In the genomic region with DNA sequence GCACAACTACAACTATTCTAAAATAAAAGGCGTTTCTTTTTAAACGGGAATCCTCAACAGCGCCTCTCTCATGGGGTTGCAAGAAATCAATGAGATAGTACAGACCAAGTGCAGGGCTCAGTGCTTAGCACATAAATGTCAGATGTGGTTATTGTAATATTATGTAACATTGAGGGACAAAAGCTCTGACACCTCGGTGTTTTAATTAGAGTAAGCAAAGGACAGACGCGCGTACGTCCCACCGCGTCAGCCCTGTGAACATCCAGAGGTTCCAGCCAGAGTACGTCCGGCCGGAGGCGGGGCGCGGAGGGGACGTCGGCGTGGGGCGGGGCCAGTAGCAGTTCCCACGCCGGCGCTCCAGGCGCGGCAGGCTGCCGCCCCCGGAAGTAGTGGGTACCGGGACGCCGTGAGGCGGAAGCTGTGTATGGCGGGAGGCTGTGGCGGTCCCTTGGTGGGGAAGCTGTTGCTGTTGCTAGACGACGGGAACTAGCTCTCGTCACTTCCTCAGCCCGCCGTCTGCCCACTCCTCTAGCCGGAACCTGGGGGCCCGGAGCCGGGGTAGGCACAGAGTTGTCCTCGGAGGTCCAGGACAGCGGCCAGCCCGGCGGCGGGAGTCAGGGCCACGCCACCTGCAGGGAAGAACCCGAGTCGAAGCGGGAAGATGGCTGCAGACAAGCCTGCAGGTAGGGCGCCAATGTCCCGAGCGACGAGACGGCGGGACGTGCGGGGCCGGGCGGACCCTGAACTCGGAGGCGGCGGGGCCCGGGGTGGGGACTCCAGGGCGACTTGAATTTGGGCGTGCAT, we compare ENCODE assay signal across 8 cellular contexts. TPM values are rescaled to one million over a fixed set of nuclear protein-coding genes. Genes with fewer than 3 reads are reported as not detected.
DNase-seq lines count a peak whose midpoint lies in the region; ATAC-seq, FAIRE-seq and TF ChIP-seq lines count a peak whose summit lies in the region.

Gene CNOT10 (plus strand): TSS at position 389 of the 804 bp plus-strand sequence. CDS start 273 bp downstream, at position 662.

- H3K27ac Mint-ChIP-seq in activated naive CD8-positive, alpha-beta T cell treated with anti-CD3 and anti-CD28 coated beads, Interleukin-2, amount 50 U/mL, for 24 hours: peak within 1 kb of the TSS; percentile 90

- intact Hi-C loops in Right ventricle myocardium superior (cut with DNase I): no loop called here
- intact Hi-C loops in pancreas (cut with DNase I): no loop called here
- intact Hi-C loops in tibial artery (cut with DNase I; ENCODE audit: low total_unique reads): loop anchor here (10.0 kb wide), 1 partner anchor 110 kb away; the partner anchor contains the start of gene DYNC1LI1

- TF ChIP-seq CTCF in GM12875 (IDR thresholded peaks at IDR 0.05; ENCODE audit: borderline replicate concordance, insufficient read depth, low read depth, low read length) (no peak), pancreas (IDR thresholded peaks at IDR 0.05) (no peak), tibial artery (IDR thresholded peaks at IDR 0.05) (peak in 1 of 2 experiments; percentile 36)

- H3K27ac ChIP-seq in pancreas (peak within 1 kb of the TSS; percentile 53 to 80 (median 67)), tibial artery (peak within 1 kb of the TSS; percentile 74 to 90)

- FAIRE-seq in pancreas (lab: Jason Lieb, UNC): peak; percentile 41

- H3K4me1 ChIP-seq in pancreas (peaks cover 5 to 18% (median 5%) of the 10 kb centered on the region in 3 donors), tibial artery (peaks cover 0 to 24% (median 14%) of the 10 kb centered on the region in 4 donors)

- ATAC-seq in HG02798 (IDR thresholded peaks at IDR 0.05; ENCODE audit: poor library complexity, unreplicated experiment) (peak; percentile 99), Right ventricle myocardium superior (ENCODE audit: poor library complexity) (peak; percentile 100), pancreas (peak; percentile 99 to 100 (median 100))
- ATAC-seq in activated naive CD8-positive, alpha-beta T cell treated with anti-CD3 and anti-CD28 coated beads, Interleukin-2, amount 50 U/mL, for 24 hours: peak; percentile 99

- H3K27me3 ChIP-seq in pancreas: no peaks in the 10 kb centered on the region
- no peaks in the 10 kb centered on the region for H3K27me3 ChIP-seq in tibial artery

- DNase-seq in NCI-H1417 treated with DMSO at 0.1 percent for 48 hours (lab: John Stamatoyannopoulos, UW) (peak; percentile 74), SW480 (ENCODE audit: low spot score) (peak; percentile 95), Right ventricle myocardium superior (peak; percentile 97), pancreas (peak; percentile 89 to 96 (median 92)), tibial artery (peak; percentile 93 to 96)
- peak; percentile 96 for DNase-seq in activated naive CD8-positive, alpha-beta T cell treated with anti-CD3 and anti-CD28 coated beads, Interleukin-2, amount 50 U/mL, for 24 hours

- no peaks in the 10 kb centered on the region for H3K9me3 Mint-ChIP-seq in activated naive CD8-positive, alpha-beta T cell treated with anti-CD3 and anti-CD28 coated beads, Interleukin-2, amount 50 U/mL, for 24 hours

- H3K4me3 ChIP-seq in GM12875 (ENCODE audit: low read depth, low read length) (peak within 1 kb of the TSS; percentile 91), pancreas (peak within 1 kb of the TSS; percentile 56 to 99 (median 84)), tibial artery (peak within 1 kb of the TSS; percentile 69 to 94)

- no peaks in the 10 kb centered on the region for H3K27me3 Mint-ChIP-seq in activated naive CD8-positive, alpha-beta T cell treated with anti-CD3 and anti-CD28 coated beads, Interleukin-2, amount 50 U/mL, for 24 hours

- H3K36me3 ChIP-seq in pancreas: no peaks in the 10 kb centered on the region
- no peaks in the 10 kb centered on the region for H3K36me3 ChIP-seq in tibial artery

- peaks cover 30% of the 10 kb centered on the region for H3K4me1 Mint-ChIP-seq in activated naive CD8-positive, alpha-beta T cell treated with anti-CD3 and anti-CD28 coated beads, Interleukin-2, amount 50 U/mL, for 24 hours

- H3K4me3 Mint-ChIP-seq in activated naive CD8-positive, alpha-beta T cell treated with anti-CD3 and anti-CD28 coated beads, Interleukin-2, amount 50 U/mL, for 24 hours: peak within 1 kb of the TSS; percentile 93

- peaks cover 14% of the 10 kb centered on the region for H3K36me3 Mint-ChIP-seq in activated naive CD8-positive, alpha-beta T cell treated with anti-CD3 and anti-CD28 coated beads, Interleukin-2, amount 50 U/mL, for 24 hours (ENCODE audit: low read depth)

- 0% methylated on average over 65 to 66 of the region's 66 CpGs for WGBS in pancreas, 2 donors

- H3K9me3 ChIP-seq in pancreas (no peaks in the 10 kb centered on the region), tibial artery (no peaks in the 10 kb centered on the region)

RNA-seq across cellular contexts. Expression of gene CNOT10, which starts in this region (rescaled TPM):
- total RNA-seq in Right ventricle myocardium superior (12.5 TPM), pancreas (10 to 100 TPM; 12.6 to 23.0 (median 14.4) TPM)
- 10 to 100 TPM; 11.1 to 19.7 TPM for polyA plus RNA-seq in pancreas

Comparison
In these comparisons a context has a peak if more than half of its experiments do, and no peak if none do; other contexts are left out.
1. Peak in every context shown above with its lines: DNase-seq, ATAC-seq, H3K4me3 ChIP-seq and H3K27ac ChIP-seq.